6 cellular contexts compared by ENCODE assay signal in the genomic region with DNA sequence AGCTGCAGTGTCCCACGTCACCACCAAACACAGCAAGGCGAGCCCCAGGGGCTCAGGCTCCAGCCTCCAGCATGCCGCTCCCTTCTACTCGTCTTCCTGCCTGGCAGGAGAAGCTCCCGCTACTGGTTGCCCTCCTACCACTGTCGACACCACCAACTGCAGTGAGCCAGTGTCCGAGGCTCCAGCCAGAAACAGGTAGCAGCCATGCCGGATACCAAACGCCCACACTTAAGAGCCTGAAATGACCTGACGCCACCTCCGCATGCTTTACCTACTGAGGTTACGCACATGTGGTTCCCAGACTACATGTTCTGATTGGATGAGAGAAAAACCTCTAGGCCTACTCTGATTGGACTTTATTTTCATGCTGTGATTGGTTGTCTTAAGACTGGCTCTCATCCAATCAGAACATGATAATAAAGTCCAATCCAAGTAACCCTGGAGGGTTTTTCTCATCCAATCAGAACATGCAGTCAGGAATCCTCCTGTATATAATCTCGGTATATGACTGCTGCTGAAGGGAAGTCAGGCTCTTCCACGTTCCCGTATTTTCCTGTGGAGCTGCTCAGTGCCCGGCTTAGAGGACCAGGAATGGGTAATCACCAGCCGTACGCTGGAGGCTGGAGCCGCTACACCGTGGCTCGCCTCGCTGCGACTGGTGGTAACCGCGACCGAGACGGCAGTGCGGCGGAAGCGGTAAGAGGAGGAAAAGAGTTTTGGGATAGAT. TPM values are rescaled to one million over a fixed set of nuclear protein-coding genes. Genes with fewer than 3 reads are reported as not detected.
"Had no signal": no experiment of that assay in that cellular context is flagged by ENCODE, and none has a peak within 500 bp of the region (broad histone marks: within the 10 kb centered on the region; RNA-seq: fewer than 3 reads in every experiment).

A gene (minus strand): TSS at position 120 of the 727 bp plus-strand sequence. CDS start 8,707 bp downstream, outside the sequence.

RNA-seq across cellular contexts. Expression of the gene that starts here (rescaled TPM):
- total RNA-seq: activated CD8-positive, alpha-beta T cell treated with anti-CD3 and anti-CD28 coated beads for 36 hours; activated naive CD8-positive, alpha-beta T cell treated with anti-CD3 and anti-CD28 coated beads for 36 hours; activated T-cell treated with anti-CD3 and anti-CD28 coated beads, Interleukin-2, amount 50 U/mL, for 72 hours; esophagus muscularis mucosa; kidney; left ventricle myocardium inferior had no signal
